8 cellular contexts compared by ENCODE assay signal in the genomic region with DNA sequence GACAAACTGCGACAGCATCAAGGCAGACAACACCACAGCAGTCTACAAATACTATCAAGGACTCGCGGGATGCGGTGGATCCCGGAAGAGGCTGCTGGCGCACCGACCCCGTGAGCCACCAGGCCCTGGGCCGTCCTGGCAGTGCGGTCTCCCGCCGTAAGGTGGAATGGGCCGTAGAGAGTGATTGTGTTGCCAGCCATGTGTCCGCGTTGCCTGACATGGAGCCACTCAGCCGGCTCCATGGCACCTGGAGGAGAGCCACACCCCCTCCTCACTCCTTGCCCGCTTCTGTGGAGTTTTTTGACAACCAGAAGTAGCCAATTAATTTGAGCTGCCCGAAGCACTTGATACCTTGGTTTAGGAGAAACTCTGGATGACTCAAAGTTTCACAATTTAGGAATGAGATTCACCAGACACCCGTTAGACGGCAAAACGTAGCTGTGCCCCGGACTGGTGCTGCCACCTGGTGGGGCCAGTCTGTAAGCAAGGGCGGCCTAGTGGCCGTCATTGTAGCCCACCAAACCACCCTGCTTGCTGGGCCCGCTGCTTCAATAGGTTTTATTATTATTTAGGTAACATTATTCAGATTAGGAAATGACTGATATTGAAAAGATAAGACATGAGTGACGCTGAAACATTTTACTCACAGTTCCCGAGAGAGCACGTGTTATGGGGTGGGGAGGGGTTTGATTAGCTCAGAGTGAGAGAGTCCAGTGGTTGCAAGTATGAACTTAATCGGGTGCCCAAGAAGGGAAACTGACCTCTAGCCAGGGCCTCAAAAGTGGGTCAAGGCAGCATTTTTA. TPM values are rescaled to one million over a fixed set of nuclear protein-coding genes. Genes with fewer than 3 reads are reported as not detected.
DNase-seq lines count a peak whose midpoint lies in the region; ATAC-seq and TF ChIP-seq lines count a peak whose summit lies in the region.

No MANE protein-coding gene starts in this region.

- peaks cover 34 to 39% of the 10 kb centered on the region in 2 donors for H3K27me3 Mint-ChIP-seq in effector memory CD8-positive, alpha-beta T cell
- H3K27me3 Mint-ChIP-seq in mesothelial cell of epicardium (ENCODE audit: low read depth) = peaks cover 24% of the 10 kb centered on the region

- DNase-seq in BJ (ENCODE audit: low read depth) (no peak), NCI-H69 (lab: John Stamatoyannopoulos, UW) (peak; percentile 59), mesothelial cell of epicardium (ENCODE audit: low spot score in 2 of 2, unreplicated experiment in 2 of 2) (peak; percentile 69 to 88)
- peak; percentile 88 for DNase-seq in activated CD8-positive, alpha-beta memory T cell treated with anti-CD3 and anti-CD28 coated beads for 24 hours
- peak; percentile 63 to 75 (median 68) for DNase-seq in effector memory CD8-positive, alpha-beta T cell
- peak; percentile 86 for DNase-seq in stimulated activated CD8-positive, alpha-beta memory T cell treated with anti-CD3 and anti-CD28 coated beads, Interleukin-4, amount 100 ng/mL, for 48 hours

- H3K4me3 Mint-ChIP-seq in effector memory CD8-positive, alpha-beta T cell = peak overlapping the region; percentile 38 to 46
- peak overlapping the region; percentile 57 for H3K4me3 Mint-ChIP-seq in mesothelial cell of epicardium

- H3K27ac Mint-ChIP-seq in effector memory CD8-positive, alpha-beta T cell = peak overlapping the region in 1 of 2 donors; percentile 36
- peak overlapping the region; percentile 55 for H3K27ac Mint-ChIP-seq in mesothelial cell of epicardium

- CTCF ChIA-PET in BJ (lab: Yijun Ruan, JAX) = interaction anchor here (0.6 to 4.7 kb wide), 13 partner anchors 10 to 1596 kb away, joined by 3 to 33 read pairs (median 4); partner anchors contain the start of genes IMP4, MZT2B and SMPD4

- peak; percentile 87 for ATAC-seq in GM18868 (IDR thresholded peaks at IDR 0.05; ENCODE audit: unreplicated experiment)
- peak; percentile 82 for ATAC-seq in HG03159 (IDR thresholded peaks at IDR 0.05; ENCODE audit: unreplicated experiment)
- ATAC-seq in effector memory CD8-positive, alpha-beta T cell (replicated peaks) = peak; percentile 93

- H3K36me3 ChIP-seq in BJ (ENCODE audit: control insufficient read depth, insufficient read depth, low read length) = no peaks in the 10 kb centered on the region

- POLR2A ChIA-PET in BJ (lab: Charles Lee) = no interaction called here

- peaks cover 2% of the 10 kb centered on the region for H3K27me3 ChIP-seq in BJ (ENCODE audit: control insufficient read depth, insufficient read depth, low read length)

- peaks cover 10% of the 10 kb centered on the region for H3K36me3 Mint-ChIP-seq in effector memory CD8-positive, alpha-beta T cell (ENCODE audit: insufficient read depth)
- no peaks in the 10 kb centered on the region for H3K36me3 Mint-ChIP-seq in mesothelial cell of epicardium

- no peaks in the 10 kb centered on the region for H3K9me3 Mint-ChIP-seq in effector memory CD8-positive, alpha-beta T cell
- peaks cover 3% of the 10 kb centered on the region for H3K9me3 Mint-ChIP-seq in mesothelial cell of epicardium

- no peak overlapping the region; the same call in 1 of the 2 replicates for H3K4me3 ChIP-seq in BJ (ENCODE audit: low read depth, low read length)

- peaks cover 3 to 6% of the 10 kb centered on the region in 2 donors for H3K4me1 Mint-ChIP-seq in effector memory CD8-positive, alpha-beta T cell (ENCODE audit: low read depth in 2 of 2)
- peaks cover 25% of the 10 kb centered on the region for H3K4me1 Mint-ChIP-seq in mesothelial cell of epicardium

- TF ChIP-seq CTCF in BJ (IDR thresholded peaks at IDR 0.05; ENCODE audit: insufficient read depth, low read depth, low read length) = peak; percentile 98
- peak; percentile 80 for TF ChIP-seq CTCF in mesothelial cell of epicardium (IDR thresholded peaks at IDR 0.05; ENCODE audit: unreplicated experiment)

RNA-seq across cellular contexts. Expression of gene IMP4, which starts 10.2 kb away (rescaled TPM):
- polyA plus RNA-seq in BJ (2011; rRNA removed) = 80.9 and 144 TPM in 2 replicates
- 44.3 and 103 TPM in 2 replicates for polyA minus RNA-seq in BJ (2011; rRNA and poly(A)+ RNA removed)
- total RNA-seq in mesothelial cell of epicardium = 41.7 to 46.9 TPM (median 46.9 TPM) in 3 replicates

RNA-seq across cellular contexts. Expression of gene PTPN18, which starts 23.4 kb away (rescaled TPM):
- polyA plus RNA-seq in BJ (2011; rRNA removed) = 21.0 and 24.4 TPM in 2 replicates
- polyA minus RNA-seq in BJ (2011; rRNA and poly(A)+ RNA removed) = 15.8 and 19.4 TPM in 2 replicates
- total RNA-seq in mesothelial cell of epicardium = 20.1 to 23.2 TPM (median 21.3 TPM) in 3 replicates
